In genomic region chr9:124282442-124283231, GRCh38 we compare ENCODE assay signal across 10 cellular contexts. TPM values are rescaled to one million over a fixed set of nuclear protein-coding genes. Genes with fewer than 3 reads are reported as not detected.
DNase-seq lines count a peak whose midpoint lies in the region; ATAC-seq and TF ChIP-seq lines count a peak whose summit lies in the region.
"Had no signal": no experiment of that assay in that cellular context is flagged by ENCODE, and none has a peak within 500 bp of the region (broad histone marks: within the 10 kb centered on the region; RNA-seq: fewer than 3 reads in every experiment).

No MANE protein-coding gene starts in this region.

- H3K4me3 Mint-ChIP-seq in neural crest cell: peak overlapping the region; percentile 57

- no peaks in the 10 kb centered on the region for H3K9me3 ChIP-seq in SU-DHL-6 (ENCODE audit: insufficient read depth, low read length)

- no peaks in the 10 kb centered on the region; the same call in 1 of the 2 replicates for H3K36me3 ChIP-seq in SU-DHL-6 (ENCODE audit: low read length)

- H4K20me1 ChIP-seq in SU-DHL-6 (ENCODE audit: low read depth, low read length): peaks cover 14% of the 10 kb centered on the region; the same call in 1 of the 2 replicates

- H3K27me3 ChIP-seq in SU-DHL-6 (ENCODE audit: low read length): no peaks in the 10 kb centered on the region

- peak; percentile 82 for DNase-seq in A172 (ENCODE audit: low spot score)
- peak; percentile 45 for DNase-seq in fibroblast of the conjunctiva (ENCODE audit: low read depth)
- DNase-seq in neural crest cell (ENCODE audit: low read depth, low spot score): no peak
- no peak for DNase-seq in NCI-H748 treated with DMSO at 0.1 percent for 48 hours (lab: John Stamatoyannopoulos, UW)
- DNase-seq in activated CD4-positive, alpha-beta T cell treated with anti-CD3 and anti-CD28 coated beads for 48 hours: no peak
- DNase-seq: activated CD4-positive, CD25-positive, alpha-beta regulatory T cell; NCI-H2171 had no signal

- peak overlapping the region; percentile 86 for H3K27ac Mint-ChIP-seq in neural crest cell (ENCODE audit: unreplicated experiment)

- peaks cover 99% of the 10 kb centered on the region for H3K79me2 ChIP-seq in SU-DHL-6 (ENCODE audit: insufficient read depth, low read length)

- H3K9me3 Mint-ChIP-seq in neural crest cell: no peaks in the 10 kb centered on the region

- peak overlapping the region; percentile 46 for H3K27ac ChIP-seq in SU-DHL-6 (ENCODE audit: low read depth, low read length)

- no peak overlapping the region for H3K9ac ChIP-seq in SU-DHL-6 (ENCODE audit: low read length)

- H3K4me3 ChIP-seq in SU-DHL-6 (ENCODE audit: insufficient read depth, low read length, poor library complexity, severe bottlenecking): no peak overlapping the region

- H3F3A ChIP-seq in SU-DHL-6 (ENCODE audit: insufficient read depth): peaks cover 29% of the 10 kb centered on the region

- H3K4me2 ChIP-seq in SU-DHL-6 (ENCODE audit: low read depth, low read length, poor library complexity, severe bottlenecking): peak overlapping the region; percentile 1

- peaks cover 68% of the 10 kb centered on the region for H3K4me1 Mint-ChIP-seq in neural crest cell

- no peaks in the 10 kb centered on the region for H3K9me2 ChIP-seq in SU-DHL-6 (replicated peaks; ENCODE audit: insufficient read depth, low read length)

- no peaks in the 10 kb centered on the region for H3K27me3 Mint-ChIP-seq in neural crest cell (ENCODE audit: low read depth)

- H3K36me3 Mint-ChIP-seq in neural crest cell (ENCODE audit: low read depth): no peaks in the 10 kb centered on the region

- H2AFZ ChIP-seq in SU-DHL-6 (ENCODE audit: low read depth, low read length, severe bottlenecking): no peak overlapping the region

- ATAC-seq in HG03439 (IDR thresholded peaks at IDR 0.05; ENCODE audit: unreplicated experiment): no peak
- ATAC-seq in GM18909 (IDR thresholded peaks at IDR 0.05; ENCODE audit: poor library complexity, unreplicated experiment): no peak

- TF ChIP-seq CTCF in SU-DHL-6 (IDR thresholded peaks at IDR 0.05; ENCODE audit: insufficient read depth, low read length, poor library complexity, severe bottlenecking) (no peak), neural crest cell (conservative IDR thresholded peaks at IDR 0.05) (no peak)

RNA-seq across cellular contexts. Expression of gene NEK6, which starts 24.9 kb away (rescaled TPM):
- total RNA-seq in A172 (2014; rRNA removed; shearing (Covaris generic)): 33.3 and 35.6 TPM in 2 replicates
- total RNA-seq in neural crest cell: 31.7 and 31.9 TPM in 2 replicates

Comparison
In these comparisons a context has a peak if more than half of its experiments do, and no peak if none do; other contexts are left out.
1. DNase-seq: peak in A172 (single experiment) and fibroblast of the conjunctiva (single experiment); none in neural crest cell (single experiment), NCI-H748 treated with DMSO at 0.1 percent for 48 hours (single experiment) and activated CD4-positive, alpha-beta T cell treated with anti-CD3 and anti-CD28 coated beads for 48 hours (single experiment).